In the genomic region with DNA sequence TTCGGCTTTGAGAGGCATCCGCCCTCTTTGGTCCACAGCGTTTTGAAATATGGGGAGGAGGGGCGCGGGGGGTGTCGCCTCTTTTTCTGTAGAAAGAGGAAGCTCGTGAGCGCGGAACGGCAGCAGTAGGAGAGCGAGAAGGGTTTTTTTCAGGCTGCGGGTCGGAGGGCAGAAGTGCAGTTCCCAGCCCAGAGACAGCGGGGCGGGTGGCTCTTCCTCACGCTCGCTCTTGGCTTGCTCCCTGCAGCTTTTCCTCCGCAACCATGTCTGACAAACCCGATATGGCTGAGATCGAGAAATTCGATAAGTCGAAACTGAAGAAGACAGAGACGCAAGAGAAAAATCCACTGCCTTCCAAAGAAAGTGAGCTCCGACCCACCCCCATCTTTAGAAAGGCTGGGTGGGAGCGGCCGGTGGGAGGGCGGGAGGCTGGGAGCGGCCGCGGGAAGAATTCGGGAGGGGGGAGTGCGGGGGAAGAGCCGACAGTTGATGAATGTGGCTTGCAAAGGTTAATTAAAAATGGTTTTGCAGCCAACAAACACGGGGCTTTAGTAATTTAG, we compare ENCODE assay signal across 8 cellular contexts.
DNase-seq lines count a peak whose midpoint lies in the region; TF ChIP-seq lines count a peak whose summit lies in the region.

No MANE protein-coding gene starts in this region.

- peaks cover 61% of the 10 kb centered on the region for H3K4me1 ChIP-seq in OCI-LY3 (ENCODE audit: low read length)

- peaks cover 72% of the 10 kb centered on the region for H3K79me2 ChIP-seq in OCI-LY3 (ENCODE audit: low read length)

- peak overlapping the region; percentile 100 for H3K9ac ChIP-seq in OCI-LY3 (ENCODE audit: low read length)

- H2AFZ ChIP-seq in OCI-LY3 (ENCODE audit: low read depth, low read length): no peak overlapping the region

- no peaks in the 10 kb centered on the region for H3K27me3 ChIP-seq in OCI-LY3 (ENCODE audit: low read depth, low read length)

- no peaks in the 10 kb centered on the region for H3K9me3 ChIP-seq in OCI-LY3 (ENCODE audit: insufficient read depth, low read length)

- H3K27ac ChIP-seq in 22Rv1 (peak overlapping the region; percentile 55), OCI-LY3 (ENCODE audit: low read length) (peak overlapping the region; percentile 100)

- H3K4me2 ChIP-seq in OCI-LY3 (ENCODE audit: low read length): peak overlapping the region; percentile 98

- TF ChIP-seq POLR2A in GM19099 (IDR thresholded peaks at IDR 0.05; ENCODE audit: extremely low read depth, insufficient read length, low read depth): peak; percentile 6

- DNase-seq in astrocyte of the spinal cord (ENCODE audit: low read depth, low spot score) (peak; percentile 56), skeletal muscle cell (ENCODE audit: low read depth) (no peak), putamen (ENCODE audit: low spot score) (no peak), DMS114 treated with DMSO at 0.1 percent for 48 hours (lab: John Stamatoyannopoulos, UW; ENCODE audit: unreplicated experiment) (no peak)

- H3K36me3 ChIP-seq in OCI-LY3 (replicated peaks; ENCODE audit: low read depth, low read length): peaks cover 28% of the 10 kb centered on the region

- H4K20me1 ChIP-seq in OCI-LY3 (ENCODE audit: insufficient read depth, low read length): peaks cover 20% of the 10 kb centered on the region

- in situ Hi-C loops in astrocyte of the spinal cord (cut with HindIII; ENCODE audit: low sequenced_read_pairs): no loop called here

- TF ChIP-seq CTCF in 22Rv1 (IDR thresholded peaks at IDR 0.05) (no peak), OCI-LY3 (IDR thresholded peaks at IDR 0.05; ENCODE audit: low read depth, low read length) (no peak), astrocyte of the spinal cord (IDR thresholded peaks at IDR 0.05; ENCODE audit: low read depth, low read length) (no peak)

- peak overlapping the region; percentile 95 for H3K4me3 ChIP-seq in OCI-LY3 (ENCODE audit: low read length)
- H3K4me3 ChIP-seq in astrocyte of the spinal cord (ENCODE audit: low read depth, low read length): peak overlapping the region; percentile 91
- peak overlapping the region; percentile 83 for H3K4me3 ChIP-seq in iPS-11a (ENCODE audit: low read depth, low read length)
- H3K4me3 ChIP-seq in skeletal muscle cell (ENCODE audit: low read depth, low read length): peak overlapping the region; percentile 72
